ENCODE assay signal across 8 cellular contexts in the genomic region with DNA sequence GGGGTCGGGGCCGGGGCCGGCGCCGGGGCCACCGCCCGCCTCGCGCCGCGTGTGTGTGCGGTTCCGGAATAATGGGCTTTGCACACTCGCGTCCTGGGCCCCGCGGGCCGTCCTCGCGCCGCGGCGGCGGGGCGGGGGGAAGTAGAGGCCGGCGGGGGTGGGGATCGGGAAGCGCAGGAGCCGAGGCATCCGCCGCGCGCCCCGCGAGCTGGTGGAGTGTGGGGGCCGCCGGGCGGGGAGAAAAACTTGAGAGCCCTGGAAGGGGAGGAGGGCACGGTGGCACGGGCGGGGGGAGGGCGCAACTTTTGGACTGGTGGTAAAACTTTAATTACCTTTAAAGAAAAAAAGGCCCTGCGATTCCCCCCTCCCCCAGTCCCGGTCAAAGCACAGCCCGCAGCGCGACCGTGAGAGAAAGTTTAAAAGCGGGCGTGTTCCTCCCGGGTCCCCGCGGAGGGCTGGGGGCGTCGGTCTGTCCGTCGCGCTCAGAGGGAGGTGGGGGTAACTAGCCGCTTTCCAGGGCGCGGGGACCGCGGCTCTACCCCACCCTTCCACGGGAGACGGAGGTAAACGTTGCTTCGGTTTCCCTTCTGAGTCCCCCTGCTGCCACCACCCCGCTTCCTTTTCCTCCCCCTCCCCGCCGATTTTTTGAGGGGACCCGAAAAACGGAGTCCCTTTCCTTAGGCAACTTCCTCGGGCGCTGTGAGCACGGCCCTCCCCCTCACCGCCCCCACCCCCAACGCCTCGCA. TPM values are rescaled to one million over a fixed set of nuclear protein-coding genes. Genes with fewer than 3 reads are reported as not detected.
DNase-seq lines count a peak whose midpoint lies in the region; ATAC-seq, FAIRE-seq and TF ChIP-seq lines count a peak whose summit lies in the region.

No MANE protein-coding gene starts in this region.

- no peak for TF ChIP-seq POLR2A in sigmoid colon (IDR thresholded peaks at IDR 0.05)

- H3K9me3 ChIP-seq in SJSA1 (replicated peaks) = no peaks in the 10 kb centered on the region
- no peaks in the 10 kb centered on the region for H3K9me3 ChIP-seq in astrocyte (ENCODE audit: insufficient read depth, low read depth, low read length)
- no peaks in the 10 kb centered on the region for H3K9me3 ChIP-seq in hepatocyte (ENCODE audit: low read depth)
- H3K9me3 ChIP-seq in sigmoid colon = no peaks in the 10 kb centered on the region

- intact Hi-C loops in sigmoid colon (cut with DNase I) = loop anchor here (2.0 kb wide), 1 partner anchor 127 kb away; no protein-coding TSS in a partner anchor

- no peak for TF ChIP-seq EP300 in sigmoid colon (IDR thresholded peaks at IDR 0.05)

- no peaks in the 10 kb centered on the region for H3K27me3 ChIP-seq in SJSA1 (replicated peaks)
- no peaks in the 10 kb centered on the region for H3K27me3 ChIP-seq in astrocyte (ENCODE audit: insufficient read depth, low read length)
- H3K27me3 ChIP-seq in hepatocyte = no peaks in the 10 kb centered on the region
- H3K27me3 ChIP-seq in sigmoid colon = no peaks in the 10 kb centered on the region

- peak overlapping the region; percentile 85 for H3K4me2 ChIP-seq in astrocyte (ENCODE audit: low read length)
- H3K4me2 ChIP-seq in hepatocyte = peak overlapping the region; percentile 90

- no peaks in the 10 kb centered on the region for H3K9me2 ChIP-seq in hepatocyte (replicated peaks; ENCODE audit: insufficient read depth)

- WGBS in hepatocyte (ENCODE audit: low lambda C conversion rate, missing lambda C conversion rate) = under 1% methylated on average over 42 of the region's 79 CpGs
- 0% methylated on average over 79 of the region's 79 CpGs for WGBS in sigmoid colon, 2 donors

- H3K4me1 ChIP-seq in SJSA1 (replicated peaks) = peaks cover 10% of the 10 kb centered on the region
- H3K4me1 ChIP-seq in astrocyte (ENCODE audit: insufficient read depth, low read length) = peaks cover 9% of the 10 kb centered on the region
- no peaks in the 10 kb centered on the region for H3K4me1 ChIP-seq in hepatocyte (ENCODE audit: insufficient read depth)
- H3K4me1 ChIP-seq in sigmoid colon = peaks cover 0 to 11% (median 4%) of the 10 kb centered on the region in 4 donors

- peak overlapping the region; percentile 79 for H3K9ac ChIP-seq in astrocyte (ENCODE audit: low read length)

- H3K27me3 Mint-ChIP-seq in astrocyte (ENCODE audit: low read depth, unreplicated experiment) = peaks cover 3% of the 10 kb centered on the region

- H3K27ac ChIP-seq in SJSA1 (peak overlapping the region; percentile 18; the same call in 1 of the 2 replicates), astrocyte (ENCODE audit: low read depth, low read length) (peak overlapping the region; percentile 46), hepatocyte (peak overlapping the region; percentile 81), sigmoid colon (peak overlapping the region; percentile 76 to 85 (median 82))

- H3K36me3 ChIP-seq in SJSA1 = peaks cover 8% of the 10 kb centered on the region; the same call in 1 of the 2 replicates
- peaks cover 3% of the 10 kb centered on the region for H3K36me3 ChIP-seq in astrocyte (ENCODE audit: insufficient read depth, low read length)
- no peaks in the 10 kb centered on the region for H3K36me3 ChIP-seq in hepatocyte (replicated peaks; ENCODE audit: insufficient read depth, low read depth)
- no peaks in the 10 kb centered on the region for H3K36me3 ChIP-seq in sigmoid colon

- no peak for FAIRE-seq in astrocyte (lab: Jason Lieb, UNC)

- no peaks in the 10 kb centered on the region for H3K4me1 Mint-ChIP-seq in astrocyte (ENCODE audit: low read depth, unreplicated experiment)

- peaks cover 3% of the 10 kb centered on the region for H3K36me3 Mint-ChIP-seq in astrocyte (ENCODE audit: low read depth, unreplicated experiment)

- H3K27ac Mint-ChIP-seq in astrocyte (ENCODE audit: unreplicated experiment) = peak overlapping the region; percentile 80

- DNase-seq in NK-92 treated with Interleukin-12 subunit alpha and Interleukin-12 subunit beta, amount 100 ng/mL, for 24 hours (lab: John Stamatoyannopoulos, UW) = peak; percentile 44
- DNase-seq in NK-92 (lab: John Stamatoyannopoulos, UW; ENCODE audit: unreplicated experiment) (no peak), SJSA1 (ENCODE audit: low read depth in 1 of 2, low spot score in 2 of 2) (peak in 1 of 2 experiments; percentile 18), astrocyte (ENCODE audit: low read depth) (no peak), hepatocyte (ENCODE audit: low spot score) (peak; percentile 48), sigmoid colon (peak; percentile 68)

- TF ChIP-seq CTCF in astrocyte (IDR thresholded peaks at IDR 0.05; ENCODE audit: insufficient read depth, low read depth, low read length) = no peak
- no peak for TF ChIP-seq CTCF in hepatocyte (IDR thresholded peaks at IDR 0.05; ENCODE audit: poor library complexity)
- no peak for TF ChIP-seq CTCF in sigmoid colon (IDR thresholded peaks at IDR 0.05)

- H3K79me2 ChIP-seq in astrocyte (ENCODE audit: insufficient read depth, low read length) (peaks cover 38% of the 10 kb centered on the region), hepatocyte (peaks cover 37% of the 10 kb centered on the region)

- H2AFZ ChIP-seq in astrocyte (ENCODE audit: low read depth, low read length) = peak overlapping the region; percentile 55
- peak overlapping the region; percentile 78 for H2AFZ ChIP-seq in hepatocyte

- peak overlapping the region; percentile 95 for H3K4me3 Mint-ChIP-seq in astrocyte (ENCODE audit: unreplicated experiment)

- no peaks in the 10 kb centered on the region for H3K9me3 Mint-ChIP-seq in astrocyte (ENCODE audit: unreplicated experiment)

- H3K4me3 ChIP-seq in SJSA1 (peak overlapping the region; percentile 89), astrocyte (ENCODE audit: insufficient read depth, low read depth, low read length) (peak overlapping the region; percentile 70), hepatocyte (peak overlapping the region; percentile 71), sigmoid colon (peak overlapping the region; percentile 73 to 91 (median 86))

- ATAC-seq in HG02970 (IDR thresholded peaks at IDR 0.05; ENCODE audit: low FRiP score, unreplicated experiment) (no peak), HG03457 (IDR thresholded peaks at IDR 0.05; ENCODE audit: unreplicated experiment) (no peak)

- H4K20me1 ChIP-seq in astrocyte (ENCODE audit: insufficient read depth, low read length) (peaks cover 19% of the 10 kb centered on the region), hepatocyte (ENCODE audit: insufficient read depth, poor library complexity, severe bottlenecking) (no peaks in the 10 kb centered on the region)

RNA-seq across cellular contexts. Expression of a gene that starts 1.9 kb away (rescaled TPM):
- total RNA-seq in SJSA1 (2014; rRNA removed; shearing (Covaris generic)) = 12.3 and 24.7 TPM in 2 replicates
- total RNA-seq in astrocyte (19.2 and 22.2 TPM in 2 replicates), hepatocyte (20.1 and 21.8 TPM in 2 replicates), sigmoid colon (10 to 100 TPM in 1 of 4 donors, 1 to 10 TPM in 3; 3.5 to 10.4 (median 4.0) TPM)
- polyA plus RNA-seq in hepatocyte (5.3 and 7.8 TPM in 2 replicates), sigmoid colon (1 to 10 TPM; 2.1 to 4.8 (median 4.8) TPM)

Comparison
In these comparisons a context has a peak if more than half of its experiments do, and no peak if none do; other contexts are left out.
1. DNase-seq: peak in NK-92 treated with Interleukin-12 subunit alpha and Interleukin-12 subunit beta, amount 100 ng/mL, for 24 hours (single experiment), hepatocyte (single experiment) and sigmoid colon (single experiment); none in NK-92 (single experiment) and astrocyte (single experiment).
2. H3K27ac ChIP-seq: peak in every context shown above with its lines; median percentile 82 in sigmoid colon; 81 in hepatocyte; 46 in astrocyte; 18 in SJSA1.
3. Peak in every context shown above with its lines, with median percentiles within 50 percentile points of each other: H3K4me3 ChIP-seq.